In genomic region chr14:50773632-50774541, GRCh38 we compare ENCODE assay signal across 8 cellular contexts. TPM values are rescaled to one million over a fixed set of nuclear protein-coding genes. Genes with fewer than 3 reads are reported as not detected.
DNase-seq lines count a peak whose midpoint lies in the region; ATAC-seq and TF ChIP-seq lines count a peak whose summit lies in the region.

No MANE protein-coding gene starts in this region.

- H3K4me3 ChIP-seq in colonic mucosa (no peak overlapping the region), tibial nerve (no peak overlapping the region)

- in situ Hi-C loops in Caki2 (cut with HindIII; ENCODE audit: low pct_unique_long_range_greater_than_20kb, low sequenced_read_pairs), result no loop called here

- H3K9me3 ChIP-seq in colonic mucosa (no peaks in the 10 kb centered on the region), tibial nerve (no peaks in the 10 kb centered on the region)

- no peak overlapping the region for H3K27ac ChIP-seq in colonic mucosa
- peak overlapping the region in 3 of 4 donors; percentile 12 to 79 (median 72) for H3K27ac ChIP-seq in tibial nerve

- no peaks in the 10 kb centered on the region for H3K27me3 ChIP-seq in colonic mucosa
- H3K27me3 ChIP-seq in tibial nerve, result no peaks in the 10 kb centered on the region

- WGBS in tibial nerve, 2 donors, result 35% methylated on average over 7 of the region's 7 CpGs

- TF ChIP-seq CTCF in colonic mucosa (IDR thresholded peaks at IDR 0.05) (peak; percentile 69), tibial nerve (IDR thresholded peaks at IDR 0.05) (peak; percentile 67 to 82 (median 75))

- TF ChIP-seq EP300 in tibial nerve (IDR thresholded peaks at IDR 0.05), result no peak

- H3K9ac ChIP-seq in colonic mucosa (ENCODE audit: low read depth in 2 of 2, low read length in 2 of 2), result peak overlapping the region in 1 of 2 donors; percentile 17

- ATAC-seq in GM18858 (IDR thresholded peaks at IDR 0.05; ENCODE audit: unreplicated experiment) (no peak), HG03095 (IDR thresholded peaks at IDR 0.05; ENCODE audit: unreplicated experiment) (no peak)

- DNase-seq in Caki2 (ENCODE audit: low read depth) (peak; percentile 28), HPDE6-E6E7 (ENCODE audit: extremely low spot score) (peak; percentile 38), SK-N-DZ (ENCODE audit: low spot score) (peak; percentile 21), colonic mucosa (peak; percentile 41), medulla oblongata (ENCODE audit: extremely low spot score) (peak; percentile 72), tibial nerve (ENCODE audit: low spot score in 2 of 2) (peak; percentile 29 to 63)

- TF ChIP-seq POLR2A in tibial nerve (IDR thresholded peaks at IDR 0.05), result no peak

- intact Hi-C loops in colonic mucosa (cut with DNase I), result loop anchor here (10.0 kb wide), 1 partner anchor 459 kb away; the partner anchor contains the start of genes DMAC2L and L2HGDH

- H3K4me1 ChIP-seq in colonic mucosa, result no peaks in the 10 kb centered on the region
- peaks cover 0 to 51% (median 5%) of the 10 kb centered on the region in 4 donors for H3K4me1 ChIP-seq in tibial nerve

- H3K36me3 ChIP-seq in colonic mucosa (no peaks in the 10 kb centered on the region), tibial nerve (peaks cover 0 to 39% (median 8%) of the 10 kb centered on the region in 3 donors)

RNA-seq across cellular contexts. Expression of gene NIN, which starts 57.1 kb away (rescaled TPM):
- 7.0 and 11.0 TPM in 2 replicates for total RNA-seq in Caki2 (2014; rRNA removed; shearing (Covaris generic); ENCODE audit: low replicate concordance)
- polyA plus RNA-seq in SK-N-DZ (2014; cell fraction: cytosol; rRNA removed), result 11.7 and 22.0 TPM in 2 replicates
- 17.3 and 21.4 TPM in 2 replicates for polyA plus RNA-seq in SK-N-DZ (2014; cell fraction: nucleus; rRNA removed)
- total RNA-seq in colonic mucosa (10 to 100 TPM; 13.7 to 19.8 TPM), tibial nerve (10 to 100 TPM; 24.1 to 35.7 (median 30.7) TPM)

Comparison
In these comparisons a context has a peak if more than half of its experiments do, and no peak if none do; other contexts are left out.
1. DNase-seq: peak in every context shown above with its lines; median percentile 72 in medulla oblongata; 46 in tibial nerve; 41 in colonic mucosa; 38 in HPDE6-E6E7; 28 in Caki2; 21 in SK-N-DZ.